In genomic region chr3:107117922-107118576, GRCh38 we compare ENCODE assay signal across 8 cellular contexts.
DNase-seq lines count a peak whose midpoint lies in the region; ATAC-seq and FAIRE-seq lines count a peak whose summit lies in the region.

No MANE protein-coding gene starts in this region.

- H3K4me2 ChIP-seq in BLaER1, result peak overlapping the region; percentile 16; the same call in 1 of the 2 replicates

- no peak overlapping the region for H3K4me3 Mint-ChIP-seq in activated CD4-positive, alpha-beta memory T cell treated with anti-CD3 and anti-CD28 coated beads, Interleukin-2, amount 10 ng/mL, durations not matched to agents 7 days and 5 days

- CTCF ChIA-PET in activated CD4-positive, alpha-beta memory T cell treated with anti-CD3 and anti-CD28 coated beads, Interleukin-2, amount 10 ng/mL, durations not matched to agents 7 days and 5 days (lab: Charles Lee), result no interaction called here

- no peaks in the 10 kb centered on the region for H3K27me3 ChIP-seq in BLaER1

- H3K4me1 Mint-ChIP-seq in activated CD4-positive, alpha-beta memory T cell treated with anti-CD3 and anti-CD28 coated beads, Interleukin-2, amount 10 ng/mL, durations not matched to agents 7 days and 5 days, result no peaks in the 10 kb centered on the region

- H3K9me3 ChIP-seq in BLaER1, result no peaks in the 10 kb centered on the region

- no peak for FAIRE-seq in urothelium cell line (lab: Jason Lieb, UNC)

- H3K4me3 ChIP-seq in BLaER1, result no peak overlapping the region

- H3K9me3 Mint-ChIP-seq in activated CD4-positive, alpha-beta memory T cell treated with anti-CD3 and anti-CD28 coated beads, Interleukin-2, amount 10 ng/mL, durations not matched to agents 7 days and 5 days, result no peaks in the 10 kb centered on the region

- H3K27ac Mint-ChIP-seq in activated CD4-positive, alpha-beta memory T cell treated with anti-CD3 and anti-CD28 coated beads, Interleukin-2, amount 10 ng/mL, durations not matched to agents 7 days and 5 days, result no peak overlapping the region

- peaks cover 6% of the 10 kb centered on the region; the same call in 1 of the 2 replicates for H3K4me1 ChIP-seq in BLaER1

- H3K9ac ChIP-seq in BLaER1, result peak overlapping the region; percentile 11; the same call in 1 of the 2 replicates

- ATAC-seq in GM21529 (IDR thresholded peaks at IDR 0.05; ENCODE audit: unreplicated experiment) (peak; percentile 59), HG03460 (IDR thresholded peaks at IDR 0.05; ENCODE audit: unreplicated experiment) (no peak)

- no peaks in the 10 kb centered on the region for H3K36me3 ChIP-seq in BLaER1

- POLR2A ChIA-PET in activated CD4-positive, alpha-beta memory T cell treated with anti-CD3 and anti-CD28 coated beads, Interleukin-2, amount 10 ng/mL, durations not matched to agents 7 days and 5 days (lab: Charles Lee), result no interaction called here

- H3K36me3 Mint-ChIP-seq in activated CD4-positive, alpha-beta memory T cell treated with anti-CD3 and anti-CD28 coated beads, Interleukin-2, amount 10 ng/mL, durations not matched to agents 7 days and 5 days (ENCODE audit: low read depth), result no peaks in the 10 kb centered on the region

- DNase-seq in NCI-H460 (ENCODE audit: extremely low read depth, low read depth) (peak; percentile 36), astrocyte of the hippocampus (ENCODE audit: low read depth, low spot score) (peak; percentile 88), inferior parietal cortex (ENCODE audit: extremely low spot score) (peak; percentile 84), urothelium cell line (ENCODE audit: low spot score) (peak; percentile 71)
- DNase-seq in activated CD4-positive, alpha-beta memory T cell treated with anti-CD3 and anti-CD28 coated beads, Interleukin-2, amount 10 ng/mL, durations not matched to agents 7 days and 5 days, result no peak

- no peak overlapping the region for H3K27ac ChIP-seq in BLaER1

- no peaks in the 10 kb centered on the region for H4K20me1 ChIP-seq in BLaER1

- peaks cover 7% of the 10 kb centered on the region for H3K27me3 Mint-ChIP-seq in activated CD4-positive, alpha-beta memory T cell treated with anti-CD3 and anti-CD28 coated beads, Interleukin-2, amount 10 ng/mL, durations not matched to agents 7 days and 5 days
